9 cellular contexts compared by ENCODE assay signal in genomic region chr15:72271221-72271620, GRCh38. TPM values are rescaled to one million over a fixed set of nuclear protein-coding genes. Genes with fewer than 3 reads are reported as not detected.
DNase-seq lines count a peak whose midpoint lies in the region; ATAC-seq and TF ChIP-seq lines count a peak whose summit lies in the region.
"Had no signal": no experiment of that assay in that cellular context is flagged by ENCODE, and none has a peak within 500 bp of the region (broad histone marks: within the 10 kb centered on the region; RNA-seq: fewer than 3 reads in every experiment).

No MANE protein-coding gene starts in this region.

- TF ChIP-seq CTCF in activated B cell treated with CpG ODN at 0.5 μM for 24 hours (IDR thresholded peaks at IDR 0.05): no peak
- no peak for TF ChIP-seq CTCF in fibroblast of villous mesenchyme (IDR thresholded peaks at IDR 0.05; ENCODE audit: insufficient read depth, low read depth, low read length)

- peak overlapping the region; percentile 80 for H3K4me3 ChIP-seq in fibroblast of villous mesenchyme (ENCODE audit: low read depth, low read length)

- DNase-seq in activated CD8-positive, alpha-beta memory T cell treated with anti-CD3 and anti-CD28 coated beads, Interleukin-2, amount 10 ng/mL, durations not matched to agents 7 days and 5 days: no peak
- no peak for DNase-seq in activated CD8-positive, alpha-beta memory T cell treated with anti-CD3 and anti-CD28 coated beads for 24 hours
- DNase-seq in activated B cell treated with CpG ODN at 0.5 μM for 24 hours: no peak
- DNase-seq in fibroblast of villous mesenchyme (ENCODE audit: low read depth): no peak
- DNase-seq in NCI-H2227 treated with DMSO at 0.1 percent for 48 hours (lab: John Stamatoyannopoulos, UW): no peak
- DNase-seq in NCI-H1048 (lab: John Stamatoyannopoulos, UW): no peak
- DNase-seq: AML-193 had no signal

- intact Hi-C loops in activated B cell treated with CpG ODN at 0.5 μM for 24 hours (cut with micrococcal nuclease): loop anchor here (5.0 kb wide), 2 partner anchors 416 to 511 kb away; partner anchors contain the start of genes ADPGK, BBS4 and HIGD2B

- H3K27me3 Mint-ChIP-seq in activated CD8-positive, alpha-beta memory T cell treated with anti-CD3 and anti-CD28 coated beads, Interleukin-2, amount 10 ng/mL, durations not matched to agents 7 days and 5 days: no peaks in the 10 kb centered on the region
- H3K27me3 Mint-ChIP-seq in activated B cell treated with CpG ODN at 0.5 μM for 24 hours: no peaks in the 10 kb centered on the region
- H3K27me3 Mint-ChIP-seq in stimulated activated memory B cell treated with anti-CD40 and anti-IgM and Interleukin-4, amounts not matched to agents 10 μg/mL and 1 μg/mL and 100 μg/mL, for 72 hours: no peaks in the 10 kb centered on the region

- CTCF ChIA-PET in activated CD8-positive, alpha-beta memory T cell treated with anti-CD3 and anti-CD28 coated beads, Interleukin-2, amount 10 ng/mL, durations not matched to agents 7 days and 5 days (lab: Charles Lee): no interaction called here
- CTCF ChIA-PET in activated B cell treated with CpG ODN at 0.5 μM for 24 hours (lab: Charles Lee): no interaction called here

- no peak for ATAC-seq in activated CD8-positive, alpha-beta memory T cell treated with anti-CD3 and anti-CD28 coated beads, Interleukin-2, amount 10 ng/mL, durations not matched to agents 7 days and 5 days
- ATAC-seq in activated B cell treated with CpG ODN at 0.5 μM for 24 hours (ENCODE audit: low read depth) (no peak), HG02884 (IDR thresholded peaks at IDR 0.05; ENCODE audit: unreplicated experiment) (no peak)
- no peak for ATAC-seq in stimulated activated memory B cell treated with anti-CD40 and anti-IgM and Interleukin-4, amounts not matched to agents 10 μg/mL and 1 μg/mL and 100 μg/mL, for 72 hours

- POLR2A ChIA-PET in activated B cell treated with CpG ODN at 0.5 μM for 24 hours (lab: Charles Lee): interaction anchor here (8.4 kb wide), 1 partner anchor 42 kb away, joined by 113 read pairs; the partner anchor contains the start of gene PKM

- H3K27ac Mint-ChIP-seq in activated CD8-positive, alpha-beta memory T cell treated with anti-CD3 and anti-CD28 coated beads, Interleukin-2, amount 10 ng/mL, durations not matched to agents 7 days and 5 days: peak overlapping the region; percentile 77
- peak overlapping the region; percentile 80 for H3K27ac Mint-ChIP-seq in activated B cell treated with CpG ODN at 0.5 μM for 24 hours
- peak overlapping the region; percentile 85 for H3K27ac Mint-ChIP-seq in stimulated activated memory B cell treated with anti-CD40 and anti-IgM and Interleukin-4, amounts not matched to agents 10 μg/mL and 1 μg/mL and 100 μg/mL, for 72 hours

- H3K36me3 Mint-ChIP-seq in activated CD8-positive, alpha-beta memory T cell treated with anti-CD3 and anti-CD28 coated beads, Interleukin-2, amount 10 ng/mL, durations not matched to agents 7 days and 5 days: peaks cover 11% of the 10 kb centered on the region
- peaks cover 37% of the 10 kb centered on the region for H3K36me3 Mint-ChIP-seq in activated B cell treated with CpG ODN at 0.5 μM for 24 hours (ENCODE audit: low read depth)
- H3K36me3 Mint-ChIP-seq in stimulated activated memory B cell treated with anti-CD40 and anti-IgM and Interleukin-4, amounts not matched to agents 10 μg/mL and 1 μg/mL and 100 μg/mL, for 72 hours: peaks cover 24% of the 10 kb centered on the region

- H3K4me3 Mint-ChIP-seq in activated CD8-positive, alpha-beta memory T cell treated with anti-CD3 and anti-CD28 coated beads, Interleukin-2, amount 10 ng/mL, durations not matched to agents 7 days and 5 days: peak overlapping the region; percentile 82
- H3K4me3 Mint-ChIP-seq in activated B cell treated with CpG ODN at 0.5 μM for 24 hours: peak overlapping the region; percentile 87
- peak overlapping the region; percentile 91 for H3K4me3 Mint-ChIP-seq in stimulated activated memory B cell treated with anti-CD40 and anti-IgM and Interleukin-4, amounts not matched to agents 10 μg/mL and 1 μg/mL and 100 μg/mL, for 72 hours

- peaks cover 28% of the 10 kb centered on the region for H3K4me1 Mint-ChIP-seq in activated CD8-positive, alpha-beta memory T cell treated with anti-CD3 and anti-CD28 coated beads, Interleukin-2, amount 10 ng/mL, durations not matched to agents 7 days and 5 days
- peaks cover 36% of the 10 kb centered on the region for H3K4me1 Mint-ChIP-seq in activated B cell treated with CpG ODN at 0.5 μM for 24 hours
- peaks cover 50% of the 10 kb centered on the region for H3K4me1 Mint-ChIP-seq in stimulated activated memory B cell treated with anti-CD40 and anti-IgM and Interleukin-4, amounts not matched to agents 10 μg/mL and 1 μg/mL and 100 μg/mL, for 72 hours

- H3K9me3 Mint-ChIP-seq in activated CD8-positive, alpha-beta memory T cell treated with anti-CD3 and anti-CD28 coated beads, Interleukin-2, amount 10 ng/mL, durations not matched to agents 7 days and 5 days (ENCODE audit: low read depth): no peaks in the 10 kb centered on the region
- no peaks in the 10 kb centered on the region for H3K9me3 Mint-ChIP-seq in activated B cell treated with CpG ODN at 0.5 μM for 24 hours
- H3K9me3 Mint-ChIP-seq in stimulated activated memory B cell treated with anti-CD40 and anti-IgM and Interleukin-4, amounts not matched to agents 10 μg/mL and 1 μg/mL and 100 μg/mL, for 72 hours: no peaks in the 10 kb centered on the region

RNA-seq across cellular contexts. Expression of gene PARP6, which starts 1.1 kb away (rescaled TPM):
- 10 to 100 TPM; 55.5 to 66.6 TPM for total RNA-seq in activated CD8-positive, alpha-beta memory T cell treated with anti-CD3 and anti-CD28 coated beads, Interleukin-2, amount 10 ng/mL, durations not matched to agents 7 days and 5 days
- total RNA-seq in activated B cell treated with CpG ODN at 0.5 μM for 24 hours: 70.7 and 81.4 TPM in 2 replicates
- total RNA-seq in fibroblast of villous mesenchyme: 25.9 and 29.6 TPM in 2 replicates

RNA-seq across cellular contexts. Expression of gene PKM, which starts 40.2 kb away (rescaled TPM):
- 1,000 to 10,000 TPM; 1,010 to 1,764 TPM for total RNA-seq in activated CD8-positive, alpha-beta memory T cell treated with anti-CD3 and anti-CD28 coated beads, Interleukin-2, amount 10 ng/mL, durations not matched to agents 7 days and 5 days
- 1,253 and 1,275 TPM in 2 replicates for total RNA-seq in activated B cell treated with CpG ODN at 0.5 μM for 24 hours
- total RNA-seq in fibroblast of villous mesenchyme: 1,898 and 2,239 TPM in 2 replicates

RNA-seq across cellular contexts. Expression of gene CELF6, which starts 48.7 kb away (rescaled TPM):
- under 1 TPM; 0.29 to 0.33 TPM for total RNA-seq in activated CD8-positive, alpha-beta memory T cell treated with anti-CD3 and anti-CD28 coated beads, Interleukin-2, amount 10 ng/mL, durations not matched to agents 7 days and 5 days
- total RNA-seq in activated B cell treated with CpG ODN at 0.5 μM for 24 hours (2.0 and 2.2 TPM in 2 replicates), fibroblast of villous mesenchyme (0.32 TPM in 1 of 2 replicates, not detected in the other)
